1 cellular context compared by ENCODE assay signal in the genomic region with DNA sequence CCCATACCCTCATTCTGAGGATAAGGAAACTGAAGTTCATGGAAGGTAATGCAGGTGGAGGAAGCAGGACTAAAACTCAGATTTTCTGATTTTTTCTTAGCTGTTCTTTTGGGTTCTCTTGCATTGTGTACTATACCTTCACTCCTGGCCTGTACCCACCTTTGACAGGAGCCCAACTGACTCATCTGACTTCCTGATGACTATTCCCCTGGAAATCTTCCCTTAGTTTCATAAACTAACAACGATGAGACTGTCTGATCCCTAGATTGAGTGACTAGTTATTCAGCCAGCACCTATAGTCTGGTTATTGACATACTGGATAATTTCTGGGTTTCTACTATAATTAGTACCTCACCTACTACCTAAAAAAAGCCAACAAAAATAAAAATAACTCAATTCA.
TF ChIP-seq lines count a peak whose summit lies in the region.

No MANE protein-coding gene starts in this region.

TF ChIP-seq in HepG2, 621 proteins besides CTCF, POLR2A, EP300 and RAD21:
- no peak for TF ChIP-seq ZNF256 (CRISPR knock-in tag; conservative IDR thresholded peaks at IDR 0.05)
- TF ChIP-seq, protein P1, sequence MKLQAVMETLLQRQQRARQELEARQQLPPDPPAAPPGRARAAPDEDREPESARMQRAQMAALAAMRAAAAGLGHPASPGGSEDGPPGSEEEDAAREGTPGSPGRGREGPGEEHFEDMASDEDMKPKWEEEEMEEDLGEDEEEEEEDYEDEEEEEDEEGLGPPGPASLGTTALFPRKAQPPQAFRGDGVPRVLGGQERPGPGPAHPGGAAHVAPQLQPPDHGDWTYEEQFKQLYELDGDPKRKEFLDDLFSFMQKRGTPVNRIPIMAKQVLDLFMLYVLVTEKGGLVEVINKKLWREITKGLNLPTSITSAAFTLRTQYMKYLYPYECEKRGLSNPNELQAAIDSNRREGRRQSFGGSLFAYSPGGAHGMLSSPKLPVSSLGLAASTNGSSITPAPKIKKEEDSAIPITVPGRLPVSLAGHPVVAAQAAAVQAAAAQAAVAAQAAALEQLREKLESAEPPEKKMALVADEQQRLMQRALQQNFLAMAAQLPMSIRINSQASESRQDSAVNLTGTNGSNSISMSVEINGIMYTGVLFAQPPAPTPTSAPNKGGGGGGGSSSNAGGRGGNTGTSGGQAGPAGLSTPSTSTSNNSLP (IDR thresholded peaks at IDR 0.05; ENCODE audit: low read depth, low read length) = no peak
- TF ChIP-seq ZNF746 (CRISPR knock-in tag; IDR thresholded peaks at IDR 0.05) = no peak
- TF ChIP-seq, protein P2, sequence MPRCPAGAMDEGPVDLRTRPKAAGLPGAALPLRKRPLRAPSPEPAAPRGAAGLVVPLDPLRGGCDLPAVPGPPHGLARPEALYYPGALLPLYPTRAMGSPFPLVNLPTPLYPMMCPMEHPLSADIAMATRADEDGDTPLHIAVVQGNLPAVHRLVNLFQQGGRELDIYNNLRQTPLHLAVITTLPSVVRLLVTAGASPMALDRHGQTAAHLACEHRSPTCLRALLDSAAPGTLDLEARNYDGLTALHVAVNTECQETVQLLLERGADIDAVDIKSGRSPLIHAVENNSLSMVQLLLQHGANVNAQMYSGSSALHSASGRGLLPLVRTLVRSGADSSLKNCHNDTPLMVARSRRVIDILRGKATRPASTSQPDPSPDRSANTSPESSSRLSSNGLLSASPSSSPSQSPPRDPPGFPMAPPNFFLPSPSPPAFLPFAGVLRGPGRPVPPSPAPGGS (CRISPR knock-in tag; IDR thresholded peaks at IDR 0.05) = no peak
- no peak for TF ChIP-seq MAFF (IDR thresholded peaks at IDR 0.05; ENCODE audit: low read depth, low read length)
- TF ChIP-seq, protein P3, sequence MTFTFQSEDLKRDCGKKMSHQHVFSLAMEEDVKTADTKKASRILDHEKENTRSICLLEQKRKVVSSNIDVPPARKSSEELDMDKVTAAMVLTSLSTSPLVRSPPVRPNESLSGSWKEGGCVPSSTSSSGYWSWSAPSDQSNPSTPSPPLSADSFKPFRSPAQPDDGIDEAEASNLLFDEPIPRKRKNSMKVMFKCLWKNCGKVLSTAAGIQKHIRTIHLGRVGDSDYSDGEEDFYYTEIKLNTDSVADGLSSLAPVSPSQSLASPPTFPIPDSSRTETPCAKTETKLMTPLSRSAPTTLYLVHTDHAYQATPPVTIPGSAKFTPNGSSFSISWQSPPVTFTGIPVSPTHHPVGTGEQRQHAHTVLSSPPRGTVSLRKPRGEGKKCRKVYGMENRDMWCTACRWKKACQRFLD (CRISPR knock-in tag; IDR thresholded peaks at IDR 0.05; ENCODE audit: borderline replicate concordance) = no peak
- no peak for TF ChIP-seq NCOA2 (CRISPR knock-in tag; IDR thresholded peaks at IDR 0.05)
- TF ChIP-seq ZNF567 (CRISPR knock-in tag; IDR thresholded peaks at IDR 0.05; ENCODE audit: borderline replicate concordance) = no peak
- TF ChIP-seq ZMYM4 (CRISPR knock-in tag; IDR thresholded peaks at IDR 0.05) = no peak
- TF ChIP-seq, protein P4, sequence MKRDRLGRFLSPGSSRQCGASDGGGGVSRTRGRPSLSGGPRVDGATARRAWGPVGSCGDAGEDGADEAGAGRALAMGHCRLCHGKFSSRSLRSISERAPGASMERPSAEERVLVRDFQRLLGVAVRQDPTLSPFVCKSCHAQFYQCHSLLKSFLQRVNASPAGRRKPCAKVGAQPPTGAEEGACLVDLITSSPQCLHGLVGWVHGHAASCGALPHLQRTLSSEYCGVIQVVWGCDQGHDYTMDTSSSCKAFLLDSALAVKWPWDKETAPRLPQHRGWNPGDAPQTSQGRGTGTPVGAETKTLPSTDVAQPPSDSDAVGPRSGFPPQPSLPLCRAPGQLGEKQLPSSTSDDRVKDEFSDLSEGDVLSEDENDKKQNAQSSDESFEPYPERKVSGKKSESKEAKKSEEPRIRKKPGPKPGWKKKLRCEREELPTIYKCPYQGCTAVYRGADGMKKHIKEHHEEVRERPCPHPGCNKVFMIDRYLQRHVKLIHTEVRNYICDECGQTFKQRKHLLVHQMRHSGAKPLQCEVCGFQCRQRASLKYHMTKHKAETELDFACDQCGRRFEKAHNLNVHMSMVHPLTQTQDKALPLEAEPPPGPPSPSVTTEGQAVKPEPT (CRISPR knock-in tag; IDR thresholded peaks at IDR 0.05; ENCODE audit: low read depth) = no peak
